2 cellular contexts compared by ENCODE assay signal in genomic region chr20:8019998-8020247, GRCh38.
TF ChIP-seq lines count a peak whose summit lies in the region.

No MANE protein-coding gene starts in this region.

TF ChIP-seq in SK-N-SH treated with all-trans-retinoic acid at 6 μM for 48 hours, 23 proteins besides CTCF, POLR2A, EP300 and RAD21 (continued from another document):
- TF ChIP-seq POU6F1 (CRISPR knock-in tag; IDR thresholded peaks at IDR 0.05; ENCODE audit: borderline replicate concordance, low read depth) (no peak), TCF4 (CRISPR knock-in tag; IDR thresholded peaks at IDR 0.05; ENCODE audit: borderline replicate concordance) (no peak), ZNF565 (CRISPR knock-in tag; conservative IDR thresholded peaks at IDR 0.05; ENCODE audit: low read depth) (no peak), GLIS3 (CRISPR knock-in tag; IDR thresholded peaks at IDR 0.05) (no peak), TSHZ2 (CRISPR knock-in tag; IDR thresholded peaks at IDR 0.05) (no peak), OSR1 (CRISPR knock-in tag; IDR thresholded peaks at IDR 0.05) (no peak), ZNF8 (CRISPR knock-in tag; IDR thresholded peaks at IDR 0.05) (no peak), ZFP30 (CRISPR knock-in tag; IDR thresholded peaks at IDR 0.05) (no peak), ESRRG (CRISPR knock-in tag; IDR thresholded peaks at IDR 0.05) (no peak), CREB5 (CRISPR knock-in tag; IDR thresholded peaks at IDR 0.05; ENCODE audit: low read depth) (no peak), CSDC2 (CRISPR knock-in tag; IDR thresholded peaks at IDR 0.05) (no peak)
TF ChIP-seq in SK-N-SH treated with all-trans-retinoic acid at 6 μM for 48 hours: peak in this region for 0.

TF ChIP-seq in HepG2, 621 proteins besides CTCF, POLR2A, EP300 and RAD21 (continued from another document):
- TF ChIP-seq ZNF503 (CRISPR knock-in tag; IDR thresholded peaks at IDR 0.05) (0 out of 2 replicates have a peak, but pooled peaks have one; percentile 7), NR2F1 (CRISPR knock-in tag; IDR thresholded peaks at IDR 0.05) (0 out of 4 replicates have a peak, but pooled peaks of 1 of the 2 experiments have one; percentile 18), RCOR2 (CRISPR knock-in tag; IDR thresholded peaks at IDR 0.05) (0 out of 2 replicates have a peak, but pooled peaks have one; percentile 23), ZNF510 (CRISPR knock-in tag; IDR thresholded peaks at IDR 0.05; ENCODE audit: low read depth) (0 out of 2 replicates have a peak, but pooled peaks have one; percentile 23), ZNF230 (CRISPR knock-in tag; IDR thresholded peaks at IDR 0.05) (no peak), SIX1 (CRISPR knock-in tag; IDR thresholded peaks at IDR 0.05; ENCODE audit: borderline replicate concordance) (0 out of 2 replicates have a peak, but pooled peaks have one; percentile 4), SNAI1 (CRISPR knock-in tag; IDR thresholded peaks at IDR 0.05; ENCODE audit: borderline replicate concordance) (no peak), ARID4A (CRISPR knock-in tag; IDR thresholded peaks at IDR 0.05; ENCODE audit: borderline replicate concordance) (no peak), JUN (CRISPR knock-in tag; IDR thresholded peaks at IDR 0.05) (0 out of 2 replicates have a peak, but pooled peaks have one; percentile 5), YEATS2 (CRISPR knock-in tag; IDR thresholded peaks at IDR 0.05; ENCODE audit: borderline replicate concordance) (peak; percentile 20; the same call in 1 of the 2 replicates), ZNF335 (CRISPR knock-in tag; IDR thresholded peaks at IDR 0.05) (no peak), CBFB (CRISPR knock-in tag; IDR thresholded peaks at IDR 0.05) (no peak), ZNF34 (CRISPR knock-in tag; IDR thresholded peaks at IDR 0.05; ENCODE audit: borderline replicate concordance) (no peak), GATA4 (IDR thresholded peaks at IDR 0.05; ENCODE audit: borderline replicate concordance, low read depth) (peak; percentile 5; the same call in 1 of the 2 replicates), ZNF691 (CRISPR knock-in tag; IDR thresholded peaks at IDR 0.05; ENCODE audit: borderline replicate concordance, low read depth) (no peak), KLF6 (CRISPR knock-in tag; IDR thresholded peaks at IDR 0.05) (peak; percentile 8; the same call in 1 of the 2 replicates), ZBTB14 (CRISPR knock-in tag; IDR thresholded peaks at IDR 0.05) (0 out of 2 replicates have a peak, but pooled peaks have one; percentile 34), HOXA5 (CRISPR knock-in tag; IDR thresholded peaks at IDR 0.05) (peak; percentile 16; the same call in 1 of the 2 replicates), ZNF260 (CRISPR knock-in tag; IDR thresholded peaks at IDR 0.05; ENCODE audit: borderline replicate concordance, low read depth) (no peak), LBX2 (CRISPR knock-in tag; IDR thresholded peaks at IDR 0.05; ENCODE audit: borderline replicate concordance) (no peak), RERE (CRISPR knock-in tag; IDR thresholded peaks at IDR 0.05; ENCODE audit: low read depth) (0 out of 2 replicates have a peak, but pooled peaks have one; percentile 7), RORA (CRISPR knock-in tag; IDR thresholded peaks at IDR 0.05) (no peak)
